33 cellular contexts compared by ENCODE assay signal in the genomic region with DNA sequence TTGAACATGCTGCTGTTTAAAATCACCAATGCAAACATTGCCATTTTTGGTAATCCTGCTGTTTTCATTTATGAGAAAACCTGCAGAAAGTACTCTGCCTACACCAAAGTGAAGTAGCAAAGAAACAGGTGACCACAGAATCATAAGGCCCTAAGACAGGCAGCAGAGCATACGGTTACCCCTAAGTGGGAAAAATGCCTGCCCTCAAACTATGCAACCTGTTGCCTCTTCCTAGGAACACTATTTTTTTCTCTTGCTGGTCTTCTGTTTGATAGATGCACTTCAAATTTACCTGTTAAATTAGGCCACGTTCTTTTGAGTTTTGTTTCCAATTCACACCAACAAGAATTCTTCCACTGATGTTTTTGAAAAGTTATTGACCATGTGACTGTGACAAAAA.
"Had no signal": no experiment of that assay in that cellular context is flagged by ENCODE, and none has a peak within 500 bp of the region (broad histone marks: within the 10 kb centered on the region; RNA-seq: fewer than 3 reads in every experiment).

No MANE protein-coding gene starts in this region.

- H3K9me3 ChIP-seq: MG63, SJCRH30 had no signal

- DNase-seq: Kasumi-1, MG63, NCI-H1048, NCI-H1092 treated with DMSO at 0.1 percent for 48 hours, NCI-H1105 treated with DMSO at 0.1 percent for 48 hours, NCI-H1417, NCI-H1436, NCI-H146, NCI-H1694, NCI-H187, NCI-H1930, NCI-H2029 treated with DMSO at 0.1 percent for 48 hours, NCI-H2081 treated with DMSO at 0.1 percent for 48 hours, NCI-H2107, NCI-H2171, NCI-H226, NCI-H446 treated with DMSO at 0.1 percent for 48 hours, NCI-H510A, NCI-H524, NCI-H526, NCI-H69, NCI-H748 treated with DMSO at 0.1 percent for 48 hours, NCI-H82, PC-9, SHP77, SIG-M5, SJCRH30, SW 1271 had no signal

- H3K4me2 ChIP-seq: PC-9 had no signal

- H3K27me3 ChIP-seq: MG63, SJCRH30 had no signal

- H3K36me3 ChIP-seq: MG63, SJCRH30 had no signal

- H3K4me3 ChIP-seq: MG63, PC-9, SJCRH30, SK-N-MC had no signal

- ATAC-seq: Panc1, Right ventricle myocardium inferior, SK-N-SH treated with all-trans-retinoic acid at 6 μM for 48 hours had no signal

- H3K27ac ChIP-seq: PC-9, RWPE1, SJCRH30, SK-N-MC had no signal
